ENCODE assay signal across 9 cellular contexts in genomic region chr2:69798909-69799526, GRCh38. TPM values are rescaled to one million over a fixed set of nuclear protein-coding genes. Genes with fewer than 3 reads are reported as not detected.
DNase-seq lines count a peak whose midpoint lies in the region; TF ChIP-seq lines count a peak whose summit lies in the region.
"Had no signal": no experiment of that assay in that cellular context is flagged by ENCODE, and none has a peak within 500 bp of the region (broad histone marks: within the 10 kb centered on the region; RNA-seq: fewer than 3 reads in every experiment).

No MANE protein-coding gene starts in this region.

- peaks cover 0 to 25% (median 5%) of the 10 kb centered on the region in 3 donors for H3K4me1 ChIP-seq in esophagus squamous epithelium
- no peaks in the 10 kb centered on the region for H3K4me1 ChIP-seq in CD8-positive, alpha-beta memory T cell (ENCODE audit: insufficient read depth, low read length)

- H3K36me3 Mint-ChIP-seq in progenitor cell of endocrine pancreas (ENCODE audit: insufficient read depth) = peaks cover 23% of the 10 kb centered on the region
- peaks cover 2 to 6% (median 4%) of the 10 kb centered on the region in 3 donors for H3K36me3 Mint-ChIP-seq in CD8-positive, alpha-beta memory T cell

- no peaks in the 10 kb centered on the region for H3K9me3 ChIP-seq in esophagus squamous epithelium
- no peaks in the 10 kb centered on the region for H3K9me3 ChIP-seq in CD8-positive, alpha-beta memory T cell (ENCODE audit: low read length)

- H3K27me3 Mint-ChIP-seq in progenitor cell of endocrine pancreas = no peaks in the 10 kb centered on the region
- no peaks in the 10 kb centered on the region for H3K27me3 Mint-ChIP-seq in CD8-positive, alpha-beta memory T cell

- peak overlapping the region; percentile 82 for H3K4me3 Mint-ChIP-seq in progenitor cell of endocrine pancreas (ENCODE audit: low read depth)
- peak overlapping the region in 3 of 7 donors; percentile 5 to 52 (median 18) for H3K4me3 Mint-ChIP-seq in CD8-positive, alpha-beta memory T cell

- TF ChIP-seq CTCF in esophagus squamous epithelium (IDR thresholded peaks at IDR 0.05) (no peak), progenitor cell of endocrine pancreas (IDR thresholded peaks at IDR 0.05; ENCODE audit: unreplicated experiment) (no peak)

- peak overlapping the region in 2 of 4 donors; percentile 16 to 52 for H3K4me3 ChIP-seq in esophagus squamous epithelium
- H3K4me3 ChIP-seq in CD8-positive, alpha-beta memory T cell (ENCODE audit: low read length) = no peak overlapping the region

- no peak for TF ChIP-seq POLR2A in esophagus squamous epithelium (IDR thresholded peaks at IDR 0.05)

- DNase-seq in activated CD8-positive, alpha-beta memory T cell treated with anti-CD3 and anti-CD28 coated beads for 24 hours = peak; percentile 21
- no peak for DNase-seq in activated CD8-positive, alpha-beta memory T cell treated with anti-CD3 and anti-CD28 coated beads, Interleukin-2, amount 50 U/mL, for 4 hours
- peak; percentile 96 for DNase-seq in OCI-M1 (lab: John Stamatoyannopoulos, UW)
- DNase-seq in esophagus squamous epithelium (lab: John Stamatoyannopoulos, UW) = no peak
- DNase-seq in progenitor cell of endocrine pancreas (ENCODE audit: low spot score, unreplicated experiment) = no peak
- DNase-seq in CD8-positive, alpha-beta memory T cell = no peak
- no peak for DNase-seq in dedifferentiated amniotic fluid mesenchymal stem cell (ENCODE audit: extremely low spot score)
- no peak for DNase-seq in NCI-H526 (lab: John Stamatoyannopoulos, UW)

- H3K36me3 ChIP-seq in esophagus squamous epithelium = peaks cover 0 to 58% (median 0%) of the 10 kb centered on the region in 3 donors
- no peaks in the 10 kb centered on the region for H3K36me3 ChIP-seq in CD8-positive, alpha-beta memory T cell (ENCODE audit: insufficient read depth, low read length)

- POLR2A ChIA-PET in CD8-positive, alpha-beta memory T cell (lab: Charles Lee) = no interaction called here

- intact Hi-C loops in esophagus squamous epithelium (cut with DNase I) = no loop called here

- peaks cover 3% of the 10 kb centered on the region for H3K9me3 Mint-ChIP-seq in progenitor cell of endocrine pancreas (ENCODE audit: low read depth)
- H3K9me3 Mint-ChIP-seq in CD8-positive, alpha-beta memory T cell = no peaks in the 10 kb centered on the region

- no peaks in the 10 kb centered on the region for H3K27me3 ChIP-seq in esophagus squamous epithelium
- no peaks in the 10 kb centered on the region for H3K27me3 ChIP-seq in CD8-positive, alpha-beta memory T cell (ENCODE audit: insufficient read depth, low read length, poor library complexity, severe bottlenecking)

- H3K4me1 Mint-ChIP-seq in progenitor cell of endocrine pancreas (ENCODE audit: low read depth) = peaks cover 62% of the 10 kb centered on the region
- peaks cover 6 to 13% (median 11%) of the 10 kb centered on the region in 3 donors for H3K4me1 Mint-ChIP-seq in CD8-positive, alpha-beta memory T cell

- WGBS in esophagus squamous epithelium, 2 donors = 33 to 47% methylated on average over 4 of the region's 4 CpGs

- peak overlapping the region in 3 of 4 donors; percentile 32 to 71 (median 55) for H3K27ac ChIP-seq in esophagus squamous epithelium
- no peak overlapping the region for H3K27ac ChIP-seq in CD8-positive, alpha-beta memory T cell (ENCODE audit: low read depth, low read length)
- H3K27ac ChIP-seq: C4-2B had no signal

- CTCF ChIA-PET in CD8-positive, alpha-beta memory T cell (lab: Charles Lee) = interaction anchor here (1.1 to 3.2 kb wide), 3 partner anchors 11 to 74 kb away, joined by 3 to 14 read pairs (median 6); no protein-coding TSS in a partner anchor

- H3K27ac Mint-ChIP-seq in progenitor cell of endocrine pancreas = peak overlapping the region; percentile 99
- peak overlapping the region in 3 of 8 donors; percentile 17 to 75 (median 55) for H3K27ac Mint-ChIP-seq in CD8-positive, alpha-beta memory T cell

RNA-seq across cellular contexts. Expression of gene GMCL1, which starts 30.4 kb away (rescaled TPM):
- total RNA-seq in esophagus squamous epithelium = 10 to 100 TPM; 11.9 to 15.6 (median 13.4) TPM
- total RNA-seq in progenitor cell of endocrine pancreas = 33.1 and 39.2 TPM in 2 replicates
- 10 to 100 TPM; 15.5 to 17.6 TPM for total RNA-seq in CD8-positive, alpha-beta memory T cell
- polyA plus RNA-seq in CD8-positive, alpha-beta memory T cell = 38.4 TPM

RNA-seq across cellular contexts. Expression of gene ANXA4, which starts 57.1 kb away (rescaled TPM):
- 10 to 100 TPM; 24.8 to 66.4 (median 43.6) TPM for total RNA-seq in esophagus squamous epithelium
- total RNA-seq in progenitor cell of endocrine pancreas = 250 and 262 TPM in 2 replicates
- 10 to 100 TPM; 30.2 to 33.7 TPM for total RNA-seq in CD8-positive, alpha-beta memory T cell
- polyA plus RNA-seq in CD8-positive, alpha-beta memory T cell = 38.6 TPM

Comparison
In these comparisons a context has a peak if more than half of its experiments do, and no peak if none do; other contexts are left out.
1. DNase-seq: peak in activated CD8-positive, alpha-beta memory T cell treated with anti-CD3 and anti-CD28 coated beads for 24 hours (single experiment) and OCI-M1 (single experiment); none in activated CD8-positive, alpha-beta memory T cell treated with anti-CD3 and anti-CD28 coated beads, Interleukin-2, amount 50 U/mL, for 4 hours (single experiment), esophagus squamous epithelium (single experiment), progenitor cell of endocrine pancreas (single experiment), CD8-positive, alpha-beta memory T cell (0 of 5), dedifferentiated amniotic fluid mesenchymal stem cell (single experiment) and NCI-H526 (0 of 2).